Comparison of ENCODE assay signal across 8 cellular contexts in the genomic region with DNA sequence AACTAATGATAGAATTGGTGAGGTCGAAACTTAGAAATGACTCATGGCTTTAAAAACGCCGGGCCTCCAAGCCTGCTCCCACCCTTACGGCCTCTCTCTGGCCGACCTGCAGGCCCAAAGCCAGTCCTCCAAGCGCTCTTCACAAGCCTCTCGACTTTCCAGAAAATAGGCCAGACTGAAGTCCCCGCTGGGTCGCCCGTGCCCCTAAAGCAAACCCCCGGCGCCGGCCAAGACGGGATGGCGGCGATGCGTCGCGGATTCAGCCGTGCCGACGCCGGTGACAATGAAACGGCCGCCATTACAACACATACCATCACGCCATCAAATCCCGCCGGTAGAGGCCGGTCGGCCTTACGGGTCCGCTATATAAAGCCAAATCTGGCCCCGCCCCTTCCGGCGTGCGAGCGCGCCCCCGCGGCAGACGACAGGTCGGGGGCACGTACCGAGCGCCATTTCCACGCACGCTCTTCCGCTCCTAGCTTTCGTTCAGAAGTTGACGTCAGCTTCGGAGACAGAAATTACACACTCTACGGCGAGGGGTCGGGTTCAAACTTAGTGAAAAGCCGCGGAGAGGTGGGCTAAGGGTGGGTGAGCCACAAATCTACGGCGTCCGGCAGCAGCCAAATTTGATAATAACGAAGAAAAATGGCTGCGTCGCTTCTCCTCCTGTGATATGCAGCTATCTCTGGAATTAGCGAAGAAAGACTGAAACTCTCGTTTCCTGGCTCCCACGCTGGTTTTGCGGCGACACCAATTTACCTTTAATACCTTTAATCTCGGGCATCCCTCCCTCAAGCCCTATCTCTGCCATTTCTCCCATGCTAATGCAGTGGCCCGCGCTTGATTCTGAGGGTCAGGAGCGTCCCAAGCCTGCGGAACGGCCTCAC. TPM values are rescaled to one million over a fixed set of nuclear protein-coding genes. Genes with fewer than 3 reads are reported as not detected.
A peak's percentile ranks its signal among the peaks of the same experiment; 100 is the strongest.
DNase-seq lines count a peak whose midpoint lies in the region; ATAC-seq and TF ChIP-seq lines count a peak whose summit lies in the region.

TSS of gene RPL3 (minus strand) at position 340 of the 887 bp plus-strand sequence. CDS start at position 314, 26 bp downstream.

- H3K27me3 ChIP-seq in mucosa of stomach (ENCODE audit: control insufficient read depth, insufficient read depth, low read length): no peaks in the 10 kb centered on the region

- H3K4me1 Mint-ChIP-seq in activated T-cell treated with anti-CD3 and anti-CD28 coated beads, Interleukin-2, amount 50 U/mL, for 24 hours (ENCODE audit: low read depth): peaks cover 32% of the 10 kb centered on the region

- peak; percentile 99 for TF ChIP-seq POLR2A in erythroblast (IDR thresholded peaks at IDR 0.05; ENCODE audit: low read length)

- H3K36me3 Mint-ChIP-seq in activated T-cell treated with anti-CD3 and anti-CD28 coated beads, Interleukin-2, amount 50 U/mL, for 24 hours (ENCODE audit: low read depth): peaks cover 57% of the 10 kb centered on the region

- no peaks in the 10 kb centered on the region for H3K9me3 Mint-ChIP-seq in activated T-cell treated with anti-CD3 and anti-CD28 coated beads, Interleukin-2, amount 50 U/mL, for 24 hours

- peak within 1 kb of the TSS; percentile 99 for H3K27ac Mint-ChIP-seq in activated T-cell treated with anti-CD3 and anti-CD28 coated beads, Interleukin-2, amount 50 U/mL, for 24 hours

- peaks cover 19% of the 10 kb centered on the region for H3K36me3 ChIP-seq in mucosa of stomach (ENCODE audit: control insufficient read depth, insufficient read depth, low read length)

- ATAC-seq in GM21576 (IDR thresholded peaks at IDR 0.05; ENCODE audit: unreplicated experiment): peak; percentile 75

- no peaks in the 10 kb centered on the region for H3K9me3 ChIP-seq in mucosa of stomach (ENCODE audit: control insufficient read depth, low read length)

- H3K27me3 Mint-ChIP-seq in activated T-cell treated with anti-CD3 and anti-CD28 coated beads, Interleukin-2, amount 50 U/mL, for 24 hours: no peaks in the 10 kb centered on the region

- H3K4me3 Mint-ChIP-seq in activated T-cell treated with anti-CD3 and anti-CD28 coated beads, Interleukin-2, amount 50 U/mL, for 24 hours: peak within 1 kb of the TSS; percentile 99

- DNase-seq in DMS114 treated with DMSO at 0.1 percent for 48 hours (lab: John Stamatoyannopoulos, UW; ENCODE audit: unreplicated experiment) (peak; percentile 92), erythroblast (lab: John Stamatoyannopoulos, UW) (peak; percentile 99 to 100)
- peak; percentile 100 for DNase-seq in Jurkat, Clone E6-1 (ENCODE audit: low read depth, low spot score)
- DNase-seq in activated T-cell treated with anti-CD3 and anti-CD28 coated beads, Interleukin-2, amount 50 U/mL, for 24 hours: peak; percentile 98
- DNase-seq in stimulated activated CD8-positive, alpha-beta memory T cell treated with anti-CD3 and anti-CD28 coated beads, Interleukin-7, amount 100 ng/mL, for 1 hour (ENCODE audit: low read depth in 2 of 2): peak; percentile 96 to 97

- H3K4me1 ChIP-seq in mucosa of stomach (ENCODE audit: control insufficient read depth, insufficient read depth, low read length): peaks cover 42% of the 10 kb centered on the region

- H3K9ac ChIP-seq in mucosa of stomach (ENCODE audit: low read length): peak within 1 kb of the TSS; percentile 99

- H3K4me3 ChIP-seq in Jurkat, Clone E6-1 (ENCODE audit: low read length): peak within 1 kb of the TSS; percentile 99
- peak within 1 kb of the TSS; percentile 81 for H3K4me3 ChIP-seq in mucosa of stomach (ENCODE audit: low read length)

TF ChIP-seq in PFSK-1, 5 proteins besides CTCF, POLR2A, EP300 and RAD21:
- TF ChIP-seq, protein P1, sequence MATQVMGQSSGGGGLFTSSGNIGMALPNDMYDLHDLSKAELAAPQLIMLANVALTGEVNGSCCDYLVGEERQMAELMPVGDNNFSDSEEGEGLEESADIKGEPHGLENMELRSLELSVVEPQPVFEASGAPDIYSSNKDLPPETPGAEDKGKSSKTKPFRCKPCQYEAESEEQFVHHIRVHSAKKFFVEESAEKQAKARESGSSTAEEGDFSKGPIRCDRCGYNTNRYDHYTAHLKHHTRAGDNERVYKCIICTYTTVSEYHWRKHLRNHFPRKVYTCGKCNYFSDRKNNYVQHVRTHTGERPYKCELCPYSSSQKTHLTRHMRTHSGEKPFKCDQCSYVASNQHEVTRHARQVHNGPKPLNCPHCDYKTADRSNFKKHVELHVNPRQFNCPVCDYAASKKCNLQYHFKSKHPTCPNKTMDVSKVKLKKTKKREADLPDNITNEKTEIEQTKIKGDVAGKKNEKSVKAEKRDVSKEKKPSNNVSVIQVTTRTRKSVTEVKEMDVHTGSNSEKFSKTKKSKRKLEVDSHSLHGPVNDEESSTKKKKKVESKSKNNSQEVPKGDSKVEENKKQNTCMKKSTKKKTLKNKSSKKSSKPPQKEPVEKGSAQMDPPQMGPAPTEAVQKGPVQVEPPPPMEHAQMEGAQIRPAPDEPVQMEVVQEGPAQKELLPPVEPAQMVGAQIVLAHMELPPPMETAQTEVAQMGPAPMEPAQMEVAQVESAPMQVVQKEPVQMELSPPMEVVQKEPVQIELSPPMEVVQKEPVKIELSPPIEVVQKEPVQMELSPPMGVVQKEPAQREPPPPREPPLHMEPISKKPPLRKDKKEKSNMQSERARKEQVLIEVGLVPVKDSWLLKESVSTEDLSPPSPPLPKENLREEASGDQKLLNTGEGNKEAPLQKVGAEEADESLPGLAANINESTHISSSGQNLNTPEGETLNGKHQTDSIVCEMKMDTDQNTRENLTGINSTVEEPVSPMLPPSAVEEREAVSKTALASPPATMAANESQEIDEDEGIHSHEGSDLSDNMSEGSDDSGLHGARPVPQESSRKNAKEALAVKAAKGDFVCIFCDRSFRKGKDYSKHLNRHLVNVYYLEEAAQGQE (IDR thresholded peaks at IDR 0.05; ENCODE audit: insufficient read depth in 1 of 2, low read depth in 2 of 2, low read length in 2 of 2): peak; percentile 51 to 74
- peak; percentile 99 for TF ChIP-seq TAF1 (IDR thresholded peaks at IDR 0.05; ENCODE audit: borderline replicate concordance, insufficient read depth, low read length)
- no peak for TF ChIP-seq FOXP2 (optimal IDR thresholded peaks at IDR 0.05; ENCODE audit: borderline replicate concordance, extremely low read depth, extremely low read length, insufficient read depth)
- TF ChIP-seq POLR2AphosphoS5 (IDR thresholded peaks at IDR 0.05; ENCODE audit: low read depth, low read length): peak; percentile 98
- TF ChIP-seq SIN3A (IDR thresholded peaks at IDR 0.05; ENCODE audit: borderline replicate concordance, insufficient read depth, low read length): no peak

RNA-seq across cellular contexts. Expression of gene RPL3, which starts in this region (rescaled TPM):
- 2,535 TPM for polyA plus RNA-seq in Jurkat, Clone E6-1 (2012; ENCODE audit: insufficient read depth, insufficient read length)
- 3,373 TPM for polyA plus RNA-seq in PFSK-1 (2012; ENCODE audit: insufficient read length, low read depth)

Comparison
In these comparisons a context has a peak if more than half of its experiments do, and no peak if none do; other contexts are left out.
1. Peak in every context shown above with its lines: DNase-seq, ATAC-seq and H3K4me3 ChIP-seq.